Comparison of ENCODE assay signal across 22 cellular contexts in the genomic region with DNA sequence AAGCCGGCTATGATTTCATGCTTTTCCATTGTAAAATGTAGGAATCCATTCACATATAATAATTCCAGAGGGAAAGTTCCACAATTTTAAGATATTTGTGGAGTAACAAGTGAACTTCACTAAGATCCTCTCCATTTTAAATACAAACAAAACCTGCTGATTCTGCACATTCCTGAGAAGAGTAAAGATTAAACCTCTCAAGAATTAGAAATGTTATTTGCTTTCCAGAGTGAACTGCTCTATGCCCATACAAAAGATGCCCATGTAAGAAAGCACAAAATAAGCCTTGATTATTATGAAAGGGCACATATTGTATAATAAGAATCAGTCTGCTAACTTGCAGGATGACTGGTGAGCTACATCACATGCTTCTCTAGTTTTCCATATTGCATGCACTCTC.
"Had no signal": no experiment of that assay in that cellular context is flagged by ENCODE, and none has a peak within 500 bp of the region (broad histone marks: within the 10 kb centered on the region; RNA-seq: fewer than 3 reads in every experiment).

No MANE protein-coding gene starts in this region.

- DNase-seq: KBM-7, NCI-H1048, NCI-H1105, NCI-H1417, NCI-H1436 treated with DMSO at 0.1 percent for 48 hours, NCI-H1694, NCI-H187 treated with DMSO at 0.1 percent for 48 hours, NCI-H2029 treated with DMSO at 0.1 percent for 48 hours, NCI-H2171 treated with DMSO at 0.1 percent for 48 hours, NCI-H345, NCI-H446 treated with DMSO at 0.1 percent for 48 hours, NCI-H510A treated with DMSO at 0.1 percent for 48 hours, NCI-H526, Right ventricle myocardium superior, RPMI8226, SIG-M5, SK-N-SH, SW 1271, T-cell had no signal

- FAIRE-seq: RCC 7860 had no signal

- H3K27me3 Mint-ChIP-seq: IgD-negative memory B cell, T-cell had no signal

- H3K4me3 ChIP-seq: SJSA1 had no signal

- H3K27ac ChIP-seq: SJSA1 had no signal

- ATAC-seq: T-cell had no signal

- H3K9ac ChIP-seq: SK-N-SH had no signal

- H3K36me3 Mint-ChIP-seq: T-cell had no signal

- H3K9me3 ChIP-seq: SJSA1, SK-N-SH had no signal

- H3K4me3 Mint-ChIP-seq: IgD-negative memory B cell, T-cell had no signal

- H3K27ac Mint-ChIP-seq: IgD-negative memory B cell, T-cell had no signal

- H3K36me3 ChIP-seq: SJSA1 had no signal

- H3K4me1 ChIP-seq: SJSA1 had no signal

- H3K27me3 ChIP-seq: SJSA1 had no signal

- H3K4me1 Mint-ChIP-seq: IgD-negative memory B cell, T-cell had no signal
